Comparison of ENCODE assay signal across 9 cellular contexts in genomic region chr1:168504064-168504837, GRCh38. TPM values are rescaled to one million over a fixed set of nuclear protein-coding genes. Genes with fewer than 3 reads are reported as not detected.
DNase-seq lines count a peak whose midpoint lies in the region; ATAC-seq and TF ChIP-seq lines count a peak whose summit lies in the region.
"Had no signal": no experiment of that assay in that cellular context is flagged by ENCODE, and none has a peak within 500 bp of the region (broad histone marks: within the 10 kb centered on the region; RNA-seq: fewer than 3 reads in every experiment).

No MANE protein-coding gene starts in this region.

- H3K27me3 Mint-ChIP-seq in T-helper 17 cell: no peaks in the 10 kb centered on the region

- no peak overlapping the region for H3K27ac Mint-ChIP-seq in T-helper 17 cell
- H3K27ac Mint-ChIP-seq: B cell had no signal

- WGBS in lung, 2 donors: 25 to 40% methylated on average over 4 of the region's 4 CpGs

- intact Hi-C loops in colonic mucosa (cut with DNase I) (no loop called here), PC-3 (cut with micrococcal nuclease) (no loop called here)

- H3K9ac ChIP-seq in colonic mucosa (ENCODE audit: low read depth in 2 of 2, low read length in 2 of 2) (no peak overlapping the region), PC-3 (ENCODE audit: low read length) (no peak overlapping the region)

- H3K36me3 Mint-ChIP-seq in T-helper 17 cell (ENCODE audit: low read depth): no peaks in the 10 kb centered on the region

- peaks cover 10% of the 10 kb centered on the region for H3F3A ChIP-seq in PC-3 (ENCODE audit: low read length, unreplicated experiment)

- ATAC-seq in HG02970 (IDR thresholded peaks at IDR 0.05; ENCODE audit: low FRiP score, unreplicated experiment): peak; percentile 55
- peak; percentile 61 for ATAC-seq in T-helper 17 cell
- peak; percentile 93 for ATAC-seq in lung (ENCODE audit: insufficient read depth, low FRiP score)
- no peak for ATAC-seq in PC-3

- no peaks in the 10 kb centered on the region for H3K9me2 ChIP-seq in PC-3 (replicated peaks; ENCODE audit: low read length)

- H3K79me2 ChIP-seq in PC-3 (ENCODE audit: low read length): no peaks in the 10 kb centered on the region

- no peak overlapping the region for H3K4me3 Mint-ChIP-seq in T-helper 17 cell
- H3K4me3 Mint-ChIP-seq: B cell had no signal

- no peaks in the 10 kb centered on the region for H3K27me3 ChIP-seq in lung (ENCODE audit: control insufficient read depth, insufficient read depth)
- H3K27me3 ChIP-seq in colonic mucosa: no peaks in the 10 kb centered on the region
- H3K27me3 ChIP-seq in PC-3 (ENCODE audit: low read length): no peaks in the 10 kb centered on the region

- no peak overlapping the region for H3K4me2 ChIP-seq in PC-3 (ENCODE audit: low read length)

- H3K9me3 ChIP-seq in T-helper 17 cell (ENCODE audit: control insufficient read depth, low read length, poor library complexity, severe bottlenecking): no peaks in the 10 kb centered on the region
- H3K9me3 ChIP-seq in lung (ENCODE audit: control insufficient read depth in 2 of 2, insufficient read depth in 1 of 2, low read length in 1 of 2): no peaks in the 10 kb centered on the region
- no peaks in the 10 kb centered on the region for H3K9me3 ChIP-seq in colonic mucosa
- no peaks in the 10 kb centered on the region for H3K9me3 ChIP-seq in PC-3 (ENCODE audit: low read length)

- no peaks in the 10 kb centered on the region for H3K36me3 ChIP-seq in lung (ENCODE audit: control insufficient read depth in 2 of 2, insufficient read depth in 2 of 2, low read length in 2 of 2)
- no peaks in the 10 kb centered on the region for H3K36me3 ChIP-seq in colonic mucosa
- no peaks in the 10 kb centered on the region for H3K36me3 ChIP-seq in PC-3 (ENCODE audit: low read depth, low read length)

- DNase-seq in activated CD4-positive, alpha-beta T cell treated with anti-CD3 and anti-CD28 coated beads for 48 hours: peak; percentile 34
- no peak for DNase-seq in activated CD4-positive, alpha-beta T cell treated with anti-CD3 and anti-CD28 coated beads for 1 hour
- DNase-seq in T-helper 17 cell (no peak), lung (ENCODE audit: low spot score) (peak; percentile 58), colonic mucosa (no peak), glomerular visceral epithelial cell (ENCODE audit: extremely low spot score) (no peak), PC-3 (no peak)

- no peak overlapping the region for H2AFZ ChIP-seq in PC-3 (ENCODE audit: low read length)

- peaks cover 12% of the 10 kb centered on the region for H3K4me1 Mint-ChIP-seq in T-helper 17 cell
- H3K4me1 Mint-ChIP-seq: B cell had no signal

- no peak for TF ChIP-seq CTCF in lung (IDR thresholded peaks at IDR 0.05; ENCODE audit: control extremely low read depth, extremely low read depth)
- TF ChIP-seq CTCF in colonic mucosa (IDR thresholded peaks at IDR 0.05): no peak
- no peak for TF ChIP-seq CTCF in PC-3 (conservative IDR thresholded peaks at IDR 0.05; ENCODE audit: low read depth, low read length)

- H3K4me1 ChIP-seq in lung (ENCODE audit: control insufficient read depth in 2 of 2, insufficient read depth in 2 of 2, low read length in 2 of 2) (no peaks in the 10 kb centered on the region), colonic mucosa (peaks cover 2% of the 10 kb centered on the region), PC-3 (ENCODE audit: insufficient read depth, low read length) (peaks cover 40% of the 10 kb centered on the region)

- H3K4me3 ChIP-seq in lung (no peak overlapping the region), colonic mucosa (no peak overlapping the region), PC-3 (ENCODE audit: low read length) (no peak overlapping the region)

- no peaks in the 10 kb centered on the region for H4K20me1 ChIP-seq in PC-3 (ENCODE audit: low read length)

- CTCF ChIA-PET in PC-3 (lab: Charles Lee): no interaction called here

- no TSS peak for BruUV-seq in PC-3 (replicated peaks; lab: Mats Ljungman, UMichigan)

- H3K27ac ChIP-seq in lung (ENCODE audit: low read depth in 1 of 2, low read length in 1 of 2): peak overlapping the region in 1 of 2 donors; percentile 42
- no peak overlapping the region for H3K27ac ChIP-seq in colonic mucosa
- no peak overlapping the region for H3K27ac ChIP-seq in PC-3 (ENCODE audit: low read length)

- POLR2A ChIA-PET in PC-3 (lab: Charles Lee; ENCODE audit: unreplicated experiment): no interaction called here

RNA-seq across cellular contexts. Expression of gene XCL2, which starts 39.5 kb away (rescaled TPM):
- total RNA-seq in T-helper 17 cell: not detected
- 1 to 10 TPM; 1.2 to 4.6 TPM for total RNA-seq in lung
- polyA plus RNA-seq in lung: under 1 TPM; 0.41 to 0.68 TPM
- total RNA-seq in colonic mucosa: not detected
- not detected in 2 replicates for total RNA-seq in PC-3 (2014; rRNA removed)
- total RNA-seq: B cell had no signal

Comparison
In these comparisons a context has a peak if more than half of its experiments do, and no peak if none do; other contexts are left out.
1. DNase-seq: peak in activated CD4-positive, alpha-beta T cell treated with anti-CD3 and anti-CD28 coated beads for 48 hours (single experiment) and lung (single experiment); none in activated CD4-positive, alpha-beta T cell treated with anti-CD3 and anti-CD28 coated beads for 1 hour (single experiment), T-helper 17 cell (0 of 3), colonic mucosa (single experiment), glomerular visceral epithelial cell (single experiment) and PC-3 (single experiment).